ENCODE assay signal across 8 cellular contexts in the genomic region with DNA sequence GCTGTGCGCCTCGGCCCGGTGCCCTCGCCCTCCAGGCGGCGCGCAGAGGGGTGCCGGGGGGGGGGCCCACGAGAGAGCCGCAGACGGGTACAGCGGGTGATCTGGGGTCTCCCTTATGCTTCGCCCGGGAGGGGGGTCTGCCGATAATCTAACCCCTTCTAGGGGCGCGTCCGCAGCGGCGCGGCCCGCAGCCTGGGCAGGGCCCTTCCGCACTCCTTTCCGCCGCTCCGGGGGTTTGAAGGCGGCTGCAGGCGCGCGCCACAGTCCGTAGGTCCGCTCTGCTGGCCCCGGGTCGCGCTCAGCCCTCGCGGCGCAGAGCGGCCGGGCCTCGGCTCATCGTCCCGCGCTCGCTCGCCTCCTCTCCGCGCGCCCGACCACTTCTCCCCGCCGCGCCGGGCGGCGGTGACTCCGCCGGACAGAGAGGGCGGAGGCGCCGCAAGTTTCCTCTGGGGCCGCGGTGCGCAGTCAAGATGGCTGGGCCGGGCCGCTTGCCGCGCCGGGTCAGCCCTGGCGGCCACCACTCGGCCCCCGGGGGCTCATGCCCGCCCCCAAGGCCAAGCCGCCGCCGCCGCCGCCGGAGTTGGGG. TPM values are rescaled to one million over a fixed set of nuclear protein-coding genes. Genes with fewer than 3 reads are reported as not detected.
DNase-seq lines count a peak whose midpoint lies in the region; ATAC-seq and TF ChIP-seq lines count a peak whose summit lies in the region.

No MANE protein-coding gene starts in this region.

- ATAC-seq in GM18508 (IDR thresholded peaks at IDR 0.05; ENCODE audit: insufficient read depth, unreplicated experiment) (peak; percentile 1), HG02884 (IDR thresholded peaks at IDR 0.05; ENCODE audit: unreplicated experiment) (peak; percentile 12), RWPE2 (ENCODE audit: low read depth) (peak; percentile 4; the same call in 2 of the 3 replicates)
- ATAC-seq in effector memory CD8-positive, alpha-beta T cell (replicated peaks) = peak; percentile 5

- H3K4me3 Mint-ChIP-seq in effector memory CD8-positive, alpha-beta T cell = peak overlapping the region; percentile 78 to 83

- peaks cover 23 to 35% of the 10 kb centered on the region in 2 donors for H3K27me3 Mint-ChIP-seq in effector memory CD8-positive, alpha-beta T cell

- peak overlapping the region; percentile 72 for H3K9ac ChIP-seq in mucosa of stomach (ENCODE audit: low read length)

- TF ChIP-seq CTCF in AG04450 (IDR thresholded peaks at IDR 0.05; ENCODE audit: low read depth, low read length) (no peak; the same call in none of the 2 replicates), RWPE2 (IDR thresholded peaks at IDR 0.05; ENCODE audit: poor library complexity, severe bottlenecking) (no peak)

- no peaks in the 10 kb centered on the region; the same call in 1 of the 2 replicates for H3K9me3 ChIP-seq in AG04450 (ENCODE audit: control insufficient read depth, insufficient read depth, low read length)
- no peaks in the 10 kb centered on the region for H3K9me3 ChIP-seq in RWPE2 (ENCODE audit: severe bottlenecking)
- H3K9me3 ChIP-seq in mucosa of stomach (ENCODE audit: control insufficient read depth, low read length) = no peaks in the 10 kb centered on the region

- DNase-seq in AG04450 (ENCODE audit: low read depth, low spot score) (no peak), RWPE2 (ENCODE audit: low spot score) (no peak), 8988T (no peak), GF-D8 (lab: John Stamatoyannopoulos, UW) (no peak)
- no peak for DNase-seq in effector memory CD8-positive, alpha-beta T cell

- CTCF ChIA-PET in AG04450 (lab: Charles Lee) = interaction anchor here (0.6 to 1.1 kb wide), 3 partner anchors 269 to 1227 kb away, joined by 3 read pairs; no protein-coding TSS in a partner anchor

- H3K4me3 ChIP-seq in AG04450 (ENCODE audit: low read depth, low read length) (peak overlapping the region; percentile 83), RWPE2 (ENCODE audit: severe bottlenecking) (peak overlapping the region; percentile 86), mucosa of stomach (ENCODE audit: low read length) (peak overlapping the region; percentile 82)

- H3K27ac ChIP-seq in AG04450 (ENCODE audit: low read depth, low read length) (no peak overlapping the region), RWPE2 (ENCODE audit: poor library complexity, severe bottlenecking) (peak overlapping the region; percentile 63)

- H3K27me3 ChIP-seq in AG04450 (ENCODE audit: control insufficient read depth, insufficient read depth, low read length) (no peaks in the 10 kb centered on the region), RWPE2 (ENCODE audit: insufficient read depth, poor library complexity, severe bottlenecking) (no peaks in the 10 kb centered on the region), mucosa of stomach (ENCODE audit: control insufficient read depth, insufficient read depth, low read length) (no peaks in the 10 kb centered on the region)

- H3K4me1 ChIP-seq in RWPE2 (ENCODE audit: insufficient read depth, poor library complexity, severe bottlenecking) (peaks cover 4% of the 10 kb centered on the region), mucosa of stomach (ENCODE audit: control insufficient read depth, insufficient read depth, low read length) (peaks cover 39% of the 10 kb centered on the region)

- H3K9me3 Mint-ChIP-seq in effector memory CD8-positive, alpha-beta T cell = no peaks in the 10 kb centered on the region

- no peaks in the 10 kb centered on the region for H3K36me3 Mint-ChIP-seq in effector memory CD8-positive, alpha-beta T cell (ENCODE audit: insufficient read depth)

- H3K27ac Mint-ChIP-seq in effector memory CD8-positive, alpha-beta T cell = no peak overlapping the region

- POLR2A ChIA-PET in AG04450 (lab: Yijun Ruan, JAX) = interaction anchor here (0.7 kb wide), 4 partner anchors 395 to 1084 kb away, joined by 3 read pairs; no protein-coding TSS in a partner anchor

- H3K36me3 ChIP-seq in RWPE2 (ENCODE audit: low read depth) (no peaks in the 10 kb centered on the region), mucosa of stomach (ENCODE audit: control insufficient read depth, insufficient read depth, low read length) (no peaks in the 10 kb centered on the region)

- H3K4me1 Mint-ChIP-seq in effector memory CD8-positive, alpha-beta T cell (ENCODE audit: low read depth in 2 of 2) = peaks cover 15 to 26% of the 10 kb centered on the region in 2 donors

RNA-seq across cellular contexts. Expression of a gene that starts 0.6 kb away (rescaled TPM):
- 0.52 and 0.55 TPM in 2 replicates for polyA plus RNA-seq in AG04450 (2011; rRNA removed)
- 1.3 TPM in 2 replicates for polyA minus RNA-seq in AG04450 (2011; rRNA and poly(A)+ RNA removed)

RNA-seq across cellular contexts. Expression of a gene that starts 36.4 kb away (rescaled TPM):
- polyA plus RNA-seq in AG04450 (2011; rRNA removed) = not detected in 2 replicates
- polyA minus RNA-seq in AG04450 (2011; rRNA and poly(A)+ RNA removed) = not detected in 2 replicates
